10 cellular contexts compared by ENCODE assay signal in genomic region chr7:121873795-121874194, GRCh38.
DNase-seq lines count a peak whose midpoint lies in the region; ATAC-seq and TF ChIP-seq lines count a peak whose summit lies in the region.
"Had no signal": no experiment of that assay in that cellular context is flagged by ENCODE, and none has a peak within 500 bp of the region (broad histone marks: within the 10 kb centered on the region; RNA-seq: fewer than 3 reads in every experiment).

No MANE protein-coding gene starts in this region.

- no peak overlapping the region for H3K27ac ChIP-seq in ACC112 (ENCODE audit: low read depth, low read length)
- H3K27ac ChIP-seq in KMS-11, result no peak overlapping the region
- no peak overlapping the region for H3K27ac ChIP-seq in muscle layer of duodenum (ENCODE audit: low read length)

- H3K9me3 ChIP-seq in endocrine pancreas (ENCODE audit: control insufficient read depth, low read length) (no peaks in the 10 kb centered on the region), muscle layer of duodenum (ENCODE audit: control insufficient read depth in 1 of 2, low read length in 2 of 2) (no peaks in the 10 kb centered on the region)

- no peak overlapping the region for H2AFZ ChIP-seq in ACC112 (ENCODE audit: low read length, unreplicated experiment)
- H2AFZ ChIP-seq in KMS-11 (ENCODE audit: low read depth), result peak overlapping the region; percentile 98

- H3K4me2 ChIP-seq in KMS-11, result peak overlapping the region; percentile 79

- peak overlapping the region; percentile 14; the same call in 1 of the 2 replicates for H3K9ac ChIP-seq in KMS-11
- H3K9ac ChIP-seq in endocrine pancreas (ENCODE audit: control insufficient read depth, insufficient read depth, low read length), result peak overlapping the region; percentile 26

- H3K27me3 ChIP-seq in ACC112 (ENCODE audit: insufficient read depth, low read length), result peaks cover 82% of the 10 kb centered on the region
- H3K27me3 ChIP-seq in KMS-11 (ENCODE audit: insufficient read depth, low read depth), result no peaks in the 10 kb centered on the region
- H3K27me3 ChIP-seq in endocrine pancreas (ENCODE audit: control insufficient read depth, insufficient read depth, low read length), result peaks cover 2% of the 10 kb centered on the region
- H3K27me3 ChIP-seq in muscle layer of duodenum (ENCODE audit: low read depth, low read length), result peaks cover 12% of the 10 kb centered on the region

- no peak for TF ChIP-seq CTCF in KMS-11 (conservative IDR thresholded peaks at IDR 0.05; ENCODE audit: low read depth, low read length)

- no peak for ATAC-seq in HG03108 (IDR thresholded peaks at IDR 0.05; ENCODE audit: unreplicated experiment)

- H3K4me1 ChIP-seq in ACC112 (ENCODE audit: control insufficient read depth, insufficient read depth, low read length, unreplicated experiment) (no peaks in the 10 kb centered on the region), KMS-11 (ENCODE audit: low read depth, poor library complexity, severe bottlenecking) (peaks cover 5% of the 10 kb centered on the region), endocrine pancreas (ENCODE audit: control insufficient read depth, insufficient read depth, low read length) (peaks cover 3% of the 10 kb centered on the region), muscle layer of duodenum (ENCODE audit: control insufficient read depth in 1 of 2, insufficient read depth in 2 of 2, low read length in 2 of 2) (peaks cover 0 to 17% of the 10 kb centered on the region in 2 donors)

- H3K4me3 ChIP-seq in ACC112 (ENCODE audit: low read depth, low read length) (peak overlapping the region; percentile 78), KMS-11 (IDR thresholded peaks at IDR 0.05; ENCODE audit: insufficient read depth, low read depth, low read length) (no peak overlapping the region), endocrine pancreas (ENCODE audit: control insufficient read depth, insufficient read depth, low read length) (peak overlapping the region; percentile 86), muscle layer of duodenum (ENCODE audit: low read depth in 1 of 2, low read length in 2 of 2) (peak overlapping the region; percentile 64 to 82)

- H3K79me2 ChIP-seq in ACC112 (ENCODE audit: control insufficient read depth, insufficient read depth, low read length, unreplicated experiment), result no peaks in the 10 kb centered on the region
- no peaks in the 10 kb centered on the region for H3K79me2 ChIP-seq in KMS-11 (ENCODE audit: insufficient read depth, low read depth)

- H3K36me3 ChIP-seq in ACC112 (ENCODE audit: insufficient read depth, low read length) (no peaks in the 10 kb centered on the region), KMS-11 (ENCODE audit: insufficient read depth) (no peaks in the 10 kb centered on the region), endocrine pancreas (ENCODE audit: control insufficient read depth, insufficient read depth, low read length) (no peaks in the 10 kb centered on the region), muscle layer of duodenum (ENCODE audit: control insufficient read depth in 1 of 2, insufficient read depth in 2 of 2, low read length in 2 of 2) (no peaks in the 10 kb centered on the region)

- DNase-seq in putamen (ENCODE audit: low spot score) (no peak), NCI-H226 (no peak)
- no peak for DNase-seq in activated T-cell treated with anti-CD3 and anti-CD28 coated beads, Interleukin-2, amount 50 U/mL, for 48 hours
- DNase-seq: activated CD8-positive, alpha-beta memory T cell treated with anti-CD3 and anti-CD28 coated beads, Interleukin-2, amount 10 ng/mL, durations not matched to agents 7 days and 5 days; NCI-H1048 had no signal

- H4K20me1 ChIP-seq in KMS-11 (ENCODE audit: insufficient read depth), result no peaks in the 10 kb centered on the region
